Comparison of ENCODE assay signal across 1 cellular context in genomic region chr12:31733549-31734432, GRCh38.
TF ChIP-seq lines count a peak whose summit lies in the region.
"Not testable (repeated sequence)": the region's sequence is repeated elsewhere in the genome, so short reads cannot be mapped to it uniquely, and the experiment has no call there.

No MANE protein-coding gene starts in this region.

TF ChIP-seq in K562, 482 proteins besides CTCF, POLR2A, EP300 and RAD21 (continued from another document and continues in another):
- TF ChIP-seq ETS1 (conservative IDR thresholded peaks at IDR 0.05; ENCODE audit: control insufficient read depth, low read depth, low read length) (0 out of 2 replicates have a peak, but pooled peaks have one; percentile 47), ZNF318 (IDR thresholded peaks at IDR 0.05; ENCODE audit: borderline replicate concordance in 1 of 2, low read depth in 1 of 2) (peak in 1 of 2 experiments; percentile 95; a peak in 2 of 4 replicates), SMARCE1 (IDR thresholded peaks at IDR 0.05) (peak; percentile 87), MAFF (IDR thresholded peaks at IDR 0.05; ENCODE audit: low read length) (peak; percentile 85), HMG20A (CRISPR knock-in tag; conservative IDR thresholded peaks at IDR 0.05) (peak; percentile 42; the same call in 1 of the 2 replicates), ZBTB26 (CRISPR knock-in tag; IDR thresholded peaks at IDR 0.05) (peak; percentile 87; the same call in 1 of the 2 replicates), GMEB1 (CRISPR knock-in tag; IDR thresholded peaks at IDR 0.05) (peak; percentile 67), ILK (tag; IDR thresholded peaks at IDR 0.05; ENCODE audit: borderline replicate concordance, low read depth) (peak; percentile 71; the same call in 1 of the 2 replicates), DMBX1 (CRISPR knock-in tag; IDR thresholded peaks at IDR 0.05; ENCODE audit: borderline replicate concordance) (peak; percentile 99), CUX1 (CRISPR knock-in tag; IDR thresholded peaks at IDR 0.05) (peak; percentile 82), RCOR1 (IDR thresholded peaks at IDR 0.05; ENCODE audit: borderline replicate concordance in 1 of 2, low read depth in 2 of 2, low read length in 2 of 2) (peak in 1 of 2 experiments; percentile 57; a peak in 1 of 4 replicates), TRIM24 (IDR thresholded peaks at IDR 0.05) (peak; percentile 66 to 82; a peak in 3 of 4 replicates), ZNF165 (CRISPR knock-in tag; IDR thresholded peaks at IDR 0.05; ENCODE audit: borderline replicate concordance) (peak; percentile 94), ATF7 (IDR thresholded peaks at IDR 0.05) (peak; percentile 92), MAFG (tag; conservative IDR thresholded peaks at IDR 0.05) (peak; percentile 91), ZNF41 (CRISPR knock-in tag; conservative IDR thresholded peaks at IDR 0.05) (peak; percentile 88), PKNOX1 (IDR thresholded peaks at IDR 0.05) (peak; percentile 73), ATF4 (CRISPR knock-in tag; IDR thresholded peaks at IDR 0.05) (peak; percentile 80), CBX1 (IDR thresholded peaks at IDR 0.05; ENCODE audit: low read depth) (peak; percentile 84), FOXO4 (CRISPR knock-in tag; IDR thresholded peaks at IDR 0.05) (peak; percentile 84), ZNF507 (tag; conservative IDR thresholded peaks at IDR 0.05) (peak; percentile 40; the same call in 1 of the 2 replicates), ELF4 (CRISPR knock-in tag; IDR thresholded peaks at IDR 0.05) (peak; percentile 67; the same call in 1 of the 2 replicates), ZNF583 (CRISPR knock-in tag; IDR thresholded peaks at IDR 0.05) (peak; percentile 97), TAF9B (IDR thresholded peaks at IDR 0.05; ENCODE audit: partially characterized antibody) (peak; percentile 95), NFIX (CRISPR knock-in tag; IDR thresholded peaks at IDR 0.05; ENCODE audit: low read depth) (peak; percentile 43; the same call in 1 of the 2 replicates), TSHZ1 (CRISPR knock-in tag; IDR thresholded peaks at IDR 0.05) (peak; percentile 95), ZNF175 (CRISPR knock-in tag; IDR thresholded peaks at IDR 0.05; ENCODE audit: low read depth) (peak; percentile 99), ATF1 (tag; IDR thresholded peaks at IDR 0.05) (peak; percentile 66)
- TF ChIP-seq ATF1 (CRISPR knock-in tag; IDR thresholded peaks at IDR 0.05) = not testable (repeated sequence)
